ENCODE assay signal across 7 cellular contexts in the genomic region with DNA sequence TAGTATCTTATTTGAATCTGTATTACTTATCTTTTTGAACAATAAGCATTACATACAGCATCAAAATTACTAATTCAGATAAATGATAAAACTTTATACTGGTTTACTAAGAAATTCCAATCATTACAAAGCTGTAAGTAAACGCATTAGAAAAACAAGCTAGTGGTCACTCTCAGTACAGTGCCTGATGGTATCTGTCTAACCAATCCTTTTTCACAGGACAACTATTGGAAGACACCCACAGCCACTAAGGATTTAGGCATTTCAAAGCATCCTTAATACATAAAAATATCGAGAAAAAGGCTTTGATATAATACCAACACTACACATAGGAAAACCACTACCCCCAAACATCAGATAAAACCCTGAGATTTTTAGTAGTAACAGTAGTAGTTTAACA. TPM values are rescaled to one million over a fixed set of nuclear protein-coding genes. Genes with fewer than 3 reads are reported as not detected.
DNase-seq lines count a peak whose midpoint lies in the region; ATAC-seq and TF ChIP-seq lines count a peak whose summit lies in the region.

No MANE protein-coding gene starts in this region.

- intact Hi-C loops in HCT116 (cut with micrococcal nuclease), result loop anchor here (5.0 kb wide), 1 partner anchor 817 kb away; a partner anchor contains a TSS
- intact Hi-C loops in activated B cell treated with CpG ODN at 0.5 μM for 24 hours (cut with micrococcal nuclease), result loop anchor here (2.0 to 10.0 kb wide), 5 partner anchors 15 to 1495 kb away; a partner anchor contains a TSS

- peak overlapping the region; percentile 94; the same call in 1 of the 2 replicates for H3K4me2 ChIP-seq in HCT116 (ENCODE audit: low read length)

- CTCF ChIA-PET in HCT116 (lab: Charles Lee), result no interaction called here
- CTCF ChIA-PET in activated B cell treated with CpG ODN at 0.5 μM for 24 hours (lab: Charles Lee), result interaction anchor here (1.5 kb wide), 1 partner anchor 192 kb away, joined by 6 read pairs; no protein-coding TSS in a partner anchor

- H3K4me1 ChIP-seq in HCT116 (ENCODE audit: control insufficient read depth in 1 of 2, insufficient read depth in 2 of 2, low read length in 2 of 2), result peaks cover 4 to 27% of the 10 kb centered on the region in 2 experiments; a peak in 3 of 4 replicates

- RAD21 ChIA-PET in HCT116 (lab: Charles Lee; ENCODE audit: low non-redundant PET in 1 of 2, low total read pairs in 2 of 2, uncharacterized antibody in 2 of 2, unreplicated experiment in 2 of 2), result no interaction called here

- POLR2A ChIA-PET in HCT116 (lab: Charles Lee) (no interaction called here), activated B cell treated with CpG ODN at 0.5 μM for 24 hours (lab: Charles Lee) (no interaction called here)

- no peaks in the 10 kb centered on the region for H3K27me3 Mint-ChIP-seq in activated B cell treated with CpG ODN at 0.5 μM for 24 hours

- no peak overlapping the region for H2AFZ ChIP-seq in HCT116 (ENCODE audit: low read depth, low read length, poor library complexity, severe bottlenecking)

- peak overlapping the region; percentile 76 for H3K4me3 Mint-ChIP-seq in activated B cell treated with CpG ODN at 0.5 μM for 24 hours
- H3K4me3 Mint-ChIP-seq in stimulated activated effector memory CD8-positive, alpha-beta T cell treated with anti-CD3 and anti-CD28 coated beads, Interleukin-12 subunit alpha, Interleukin-12 subunit beta, amount 100 ng/mL, for 72 hours, result peak overlapping the region; percentile 82

- 0 out of 2 replicates have a peak, but pooled peaks cover 17% of the 10 kb centered on the region for H4K20me1 ChIP-seq in HCT116 (ENCODE audit: insufficient read depth)

- TF ChIP-seq CTCF in HCT116 (IDR thresholded peaks at IDR 0.05 in 2 of 3, conservative IDR thresholded peaks at IDR 0.05 in 1 of 3; ENCODE audit: borderline replicate concordance in 1 of 3, insufficient read depth in 1 of 3, low read depth in 2 of 3, low read length in 2 of 3), result no peak
- no peak for TF ChIP-seq CTCF in activated B cell treated with CpG ODN at 0.5 μM for 24 hours (IDR thresholded peaks at IDR 0.05)

- peaks cover 74% of the 10 kb centered on the region for H3K79me2 ChIP-seq in HCT116 (ENCODE audit: insufficient read depth, low read length)

- ATAC-seq in HCT116 (no peak), activated B cell treated with CpG ODN at 0.5 μM for 24 hours (ENCODE audit: low read depth) (no peak)
- no peak for ATAC-seq in stimulated activated effector memory CD8-positive, alpha-beta T cell treated with anti-CD3 and anti-CD28 coated beads, Interleukin-12 subunit alpha, Interleukin-12 subunit beta, amount 100 ng/mL, for 72 hours

- peaks cover 67% of the 10 kb centered on the region for H3K36me3 Mint-ChIP-seq in activated B cell treated with CpG ODN at 0.5 μM for 24 hours (ENCODE audit: low read depth)
- peaks cover 86% of the 10 kb centered on the region for H3K36me3 Mint-ChIP-seq in stimulated activated effector memory CD8-positive, alpha-beta T cell treated with anti-CD3 and anti-CD28 coated beads, Interleukin-12 subunit alpha, Interleukin-12 subunit beta, amount 100 ng/mL, for 72 hours

- no peak overlapping the region for H3K9ac ChIP-seq in HCT116 (ENCODE audit: low read length)

- TF ChIP-seq RAD21 in HCT116 (IDR thresholded peaks at IDR 0.05; ENCODE audit: low read depth), result no peak

- H3K9me3 ChIP-seq in HCT116 (ENCODE audit: control insufficient read depth in 1 of 2, insufficient read depth in 1 of 2, low read depth in 1 of 2, low read length in 2 of 2), result no peaks in the 10 kb centered on the region

- H3K27ac Mint-ChIP-seq in activated B cell treated with CpG ODN at 0.5 μM for 24 hours, result peak overlapping the region; percentile 60
- peak overlapping the region; percentile 99 for H3K27ac Mint-ChIP-seq in stimulated activated effector memory CD8-positive, alpha-beta T cell treated with anti-CD3 and anti-CD28 coated beads, Interleukin-12 subunit alpha, Interleukin-12 subunit beta, amount 100 ng/mL, for 72 hours

- no peak overlapping the region for H3K27ac ChIP-seq in HCT116 (ENCODE audit: low read depth, low read length)

- H3K27me3 ChIP-seq in HCT116 (ENCODE audit: insufficient read depth, low read length), result no peaks in the 10 kb centered on the region

- H3K4me3 ChIP-seq in HCT116 (replicated peaks in 1 of 2; ENCODE audit: low read depth in 1 of 2, low read length in 2 of 2), result no peak overlapping the region

- DNase-seq in HCT116 (ENCODE audit: low read depth, low spot score) (no peak), activated B cell treated with CpG ODN at 0.5 μM for 24 hours (no peak), hepatic stellate cell (ENCODE audit: low spot score) (peak; percentile 51), epidermal melanocyte (ENCODE audit: insufficient read length, low spot score) (no peak), occipital lobe (lab: John Stamatoyannopoulos, UW) (no peak), iPS-NIHi7 (ENCODE audit: extremely low spot score) (no peak)
- peak in 1 of 2 donors; percentile 33 for DNase-seq in stimulated activated effector memory CD8-positive, alpha-beta T cell treated with anti-CD3 and anti-CD28 coated beads, Interleukin-12 subunit alpha, Interleukin-12 subunit beta, amount 100 ng/mL, for 72 hours (ENCODE audit: low spot score in 2 of 2)

- no peaks in the 10 kb centered on the region for H3K9me3 Mint-ChIP-seq in activated B cell treated with CpG ODN at 0.5 μM for 24 hours
- no peaks in the 10 kb centered on the region for H3K9me3 Mint-ChIP-seq in stimulated activated effector memory CD8-positive, alpha-beta T cell treated with anti-CD3 and anti-CD28 coated beads, Interleukin-12 subunit alpha, Interleukin-12 subunit beta, amount 100 ng/mL, for 72 hours

- peaks cover 29 to 34% of the 10 kb centered on the region in 2 experiments for H3K36me3 ChIP-seq in HCT116 (ENCODE audit: control insufficient read depth in 1 of 2, insufficient read depth in 2 of 2, low read length in 2 of 2)

- no peak for TF ChIP-seq POLR2A in HCT116 (IDR thresholded peaks at IDR 0.05; ENCODE audit: borderline replicate concordance, extremely low read depth, insufficient read depth, insufficient read length)

- no peaks in the 10 kb centered on the region for H3K9me2 ChIP-seq in HCT116 (ENCODE audit: insufficient read depth)

- H3K4me1 Mint-ChIP-seq in activated B cell treated with CpG ODN at 0.5 μM for 24 hours, result peaks cover 56% of the 10 kb centered on the region
- H3K4me1 Mint-ChIP-seq in stimulated activated effector memory CD8-positive, alpha-beta T cell treated with anti-CD3 and anti-CD28 coated beads, Interleukin-12 subunit alpha, Interleukin-12 subunit beta, amount 100 ng/mL, for 72 hours, result peaks cover 50% of the 10 kb centered on the region

- BruUV-seq in HCT116 (replicated peaks; lab: Mats Ljungman, UMichigan), result no TSS peak

TF ChIP-seq in HCT116, 20 proteins besides CTCF, POLR2A, EP300 and RAD21 (continues in another document):
- TF ChIP-seq ZFX (IDR thresholded peaks at IDR 0.05), result no peak
- TF ChIP-seq, protein P1, sequence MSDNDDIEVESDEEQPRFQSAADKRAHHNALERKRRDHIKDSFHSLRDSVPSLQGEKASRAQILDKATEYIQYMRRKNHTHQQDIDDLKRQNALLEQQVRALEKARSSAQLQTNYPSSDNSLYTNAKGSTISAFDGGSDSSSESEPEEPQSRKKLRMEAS (IDR thresholded peaks at IDR 0.05), result no peak
- TF ChIP-seq EZH2 (IDR thresholded peaks at IDR 0.05), result no peak
- TF ChIP-seq ELF1 (IDR thresholded peaks at IDR 0.05; ENCODE audit: borderline replicate concordance, low read depth), result no peak
- TF ChIP-seq, protein P2, sequence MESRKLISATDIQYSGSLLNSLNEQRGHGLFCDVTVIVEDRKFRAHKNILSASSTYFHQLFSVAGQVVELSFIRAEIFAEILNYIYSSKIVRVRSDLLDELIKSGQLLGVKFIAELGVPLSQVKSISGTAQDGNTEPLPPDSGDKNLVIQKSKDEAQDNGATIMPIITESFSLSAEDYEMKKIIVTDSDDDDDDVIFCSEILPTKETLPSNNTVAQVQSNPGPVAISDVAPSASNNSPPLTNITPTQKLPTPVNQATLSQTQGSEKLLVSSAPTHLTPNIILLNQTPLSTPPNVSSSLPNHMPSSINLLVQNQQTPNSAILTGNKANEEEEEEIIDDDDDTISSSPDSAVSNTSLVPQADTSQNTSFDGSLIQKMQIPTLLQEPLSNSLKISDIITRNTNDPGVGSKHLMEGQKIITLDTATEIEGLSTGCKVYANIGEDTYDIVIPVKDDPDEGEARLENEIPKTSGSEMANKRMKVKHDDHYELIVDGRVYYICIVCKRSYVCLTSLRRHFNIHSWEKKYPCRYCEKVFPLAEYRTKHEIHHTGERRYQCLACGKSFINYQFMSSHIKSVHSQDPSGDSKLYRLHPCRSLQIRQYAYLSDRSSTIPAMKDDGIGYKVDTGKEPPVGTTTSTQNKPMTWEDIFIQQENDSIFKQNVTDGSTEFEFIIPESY (IDR thresholded peaks at IDR 0.05; ENCODE audit: extremely low read depth, insufficient replicate concordance, low read length), result no peak
- TF ChIP-seq EGR1 (IDR thresholded peaks at IDR 0.05; ENCODE audit: low read depth), result no peak
- TF ChIP-seq POLR2AphosphoS5 (IDR thresholded peaks at IDR 0.05; ENCODE audit: low read depth, low read length), result no peak
- no peak for TF ChIP-seq ZNF274 (IDR thresholded peaks at IDR 0.05; ENCODE audit: low read depth, low read length)
- TF ChIP-seq YY1 (IDR thresholded peaks at IDR 0.05; ENCODE audit: extremely low read depth, insufficient replicate concordance, low read depth, low read length), result no peak
- no peak for TF ChIP-seq CBX3 (IDR thresholded peaks at IDR 0.05; ENCODE audit: low read depth)
- TF ChIP-seq SRF (IDR thresholded peaks at IDR 0.05; ENCODE audit: low read depth), result no peak

RNA-seq across cellular contexts. Expression of a gene that starts 2.6 kb away (rescaled TPM):
- total RNA-seq in HCT116 (2021; ENCODE audit: unreplicated experiment) (171 TPM), activated B cell treated with CpG ODN at 0.5 μM for 24 hours (165 and 189 TPM in 2 replicates), occipital lobe (67.1 TPM)
- 93.0 and 99.1 TPM in 2 replicates for polyA plus RNA-seq in HCT116 (2012)
